1 cellular context compared by ENCODE assay signal in the genomic region with DNA sequence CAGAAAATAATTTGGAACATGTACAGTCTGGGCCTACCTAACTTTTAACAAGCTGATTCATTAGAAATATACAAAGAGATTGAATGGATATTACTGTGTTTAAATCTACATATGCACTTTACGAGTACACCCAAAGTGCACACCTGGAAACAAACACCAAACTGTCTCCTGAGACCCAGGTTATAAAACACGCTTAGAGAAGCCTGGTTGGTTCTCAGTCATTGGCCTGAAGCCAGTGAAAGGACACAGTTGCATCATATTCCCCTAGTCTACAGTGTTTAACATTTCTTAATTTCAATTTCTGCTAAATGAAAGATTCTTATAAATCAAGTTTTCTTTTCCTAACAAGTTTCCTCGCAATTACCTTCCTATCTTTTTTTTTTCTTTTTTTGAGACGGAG.
TF ChIP-seq lines count a peak whose summit lies in the region.

No MANE protein-coding gene starts in this region.

TF ChIP-seq in IMR-90, 13 proteins besides CTCF, POLR2A, EP300 and RAD21 (continued from another document):
- no peak for TF ChIP-seq MAZ (IDR thresholded peaks at IDR 0.05; ENCODE audit: borderline replicate concordance, low read depth, low read length)
- TF ChIP-seq CEBPB (IDR thresholded peaks at IDR 0.05; ENCODE audit: low read depth, low read length): 0 out of 2 replicates have a peak, but pooled peaks have one; percentile 26
